Comparison of ENCODE assay signal across 10 cellular contexts in genomic region chr2:25257032-25257455, GRCh38.
DNase-seq lines count a peak whose midpoint lies in the region; ATAC-seq and TF ChIP-seq lines count a peak whose summit lies in the region.
"Had no signal": no experiment of that assay in that cellular context is flagged by ENCODE, and none has a peak within 500 bp of the region (broad histone marks: within the 10 kb centered on the region; RNA-seq: fewer than 3 reads in every experiment).

No MANE protein-coding gene starts in this region.

- WGBS in upper lobe of left lung, 2 donors = 53 to 59% methylated on average over 6 to 7 of the region's 7 CpGs

- no peaks in the 10 kb centered on the region for H3K27me3 Mint-ChIP-seq in activated T-cell treated with anti-CD3 and anti-CD28 coated beads, Interleukin-2, amount 50 U/mL, for 4 hours (ENCODE audit: low read depth)

- H3K36me3 ChIP-seq in muscle layer of colon (ENCODE audit: insufficient read depth, low read length) = peaks cover 19% of the 10 kb centered on the region
- peaks cover 0 to 5% (median 0%) of the 10 kb centered on the region in 4 donors for H3K36me3 ChIP-seq in upper lobe of left lung

- no peak for TF ChIP-seq EP300 in upper lobe of left lung (IDR thresholded peaks at IDR 0.05)

- POLR2A ChIA-PET in AG04450 (lab: Yijun Ruan, JAX) = interaction anchor here (0.6 kb wide), 1 partner anchor 21 kb away, joined by 5 read pairs; no protein-coding TSS in a partner anchor

- CTCF ChIA-PET in AG04450 (lab: Charles Lee) = no interaction called here

- peak; percentile 43 for DNase-seq in AG04450 (ENCODE audit: low read depth, low spot score)
- peak; percentile 15 for DNase-seq in M059J (ENCODE audit: low read depth)
- no peak for DNase-seq in activated T-cell treated with anti-CD3 and anti-CD28 coated beads for 4 hours
- DNase-seq in foreskin keratinocyte = no peak
- no peak for DNase-seq in activated T-cell treated with anti-CD3 and anti-CD28 coated beads, Interleukin-2, amount 50 U/mL, for 4 hours
- no peak for DNase-seq in upper lobe of left lung
- DNase-seq: activated gamma-delta T cell treated with Interleukin-2 at 50 U/mL for 16 hours, Calu3 had no signal

- H3K4me1 ChIP-seq in muscle layer of colon (ENCODE audit: insufficient read depth, low read length) = peaks cover 30% of the 10 kb centered on the region
- no peaks in the 10 kb centered on the region for H3K4me1 ChIP-seq in foreskin keratinocyte
- peaks cover 5 to 16% (median 10%) of the 10 kb centered on the region in 4 donors for H3K4me1 ChIP-seq in upper lobe of left lung

- no peak for TF ChIP-seq POLR2A in upper lobe of left lung (IDR thresholded peaks at IDR 0.05)

- TF ChIP-seq CTCF in AG04450 (IDR thresholded peaks at IDR 0.05; ENCODE audit: low read depth, low read length) = no peak
- TF ChIP-seq CTCF in foreskin keratinocyte (conservative IDR thresholded peaks at IDR 0.05) = no peak
- TF ChIP-seq CTCF in upper lobe of left lung (IDR thresholded peaks at IDR 0.05) = no peak

- peaks cover 24% of the 10 kb centered on the region for H3K4me1 Mint-ChIP-seq in activated T-cell treated with anti-CD3 and anti-CD28 coated beads, Interleukin-2, amount 50 U/mL, for 4 hours (ENCODE audit: low read depth)

- H3K9ac ChIP-seq in muscle layer of colon (ENCODE audit: low read length) = peak overlapping the region; percentile 11

- H3K9me3 ChIP-seq in AG04450 (ENCODE audit: control insufficient read depth, insufficient read depth, low read length) (no peaks in the 10 kb centered on the region), muscle layer of colon (ENCODE audit: low read length) (no peaks in the 10 kb centered on the region), upper lobe of left lung (no peaks in the 10 kb centered on the region)

- H3K27me3 ChIP-seq in AG04450 (ENCODE audit: control insufficient read depth, insufficient read depth, low read length) (no peaks in the 10 kb centered on the region), muscle layer of colon (ENCODE audit: control insufficient read depth in 1 of 2, insufficient read depth in 2 of 2, low read length in 2 of 2) (no peaks in the 10 kb centered on the region), foreskin keratinocyte (no peaks in the 10 kb centered on the region), upper lobe of left lung (no peaks in the 10 kb centered on the region)

- H3K4me3 ChIP-seq in AG04450 (ENCODE audit: low read depth, low read length) = no peak overlapping the region
- peak overlapping the region in 1 of 2 donors; percentile 11 for H3K4me3 ChIP-seq in muscle layer of colon (ENCODE audit: low read depth in 1 of 2, low read length in 2 of 2)
- H3K4me3 ChIP-seq in upper lobe of left lung = no peak overlapping the region

- peaks cover 30% of the 10 kb centered on the region for H3K36me3 Mint-ChIP-seq in activated T-cell treated with anti-CD3 and anti-CD28 coated beads, Interleukin-2, amount 50 U/mL, for 4 hours (ENCODE audit: insufficient read depth)

- ATAC-seq in foreskin keratinocyte (no peak), upper lobe of left lung (ENCODE audit: low FRiP score in 2 of 2) (no peak)
- ATAC-seq in activated T-cell treated with anti-CD3 and anti-CD28 coated beads, Interleukin-2, amount 50 U/mL, for 4 hours = no peak

- H3K9me3 Mint-ChIP-seq in activated T-cell treated with anti-CD3 and anti-CD28 coated beads, Interleukin-2, amount 50 U/mL, for 4 hours = no peaks in the 10 kb centered on the region

- no peak overlapping the region for H3K4me3 Mint-ChIP-seq in activated T-cell treated with anti-CD3 and anti-CD28 coated beads, Interleukin-2, amount 50 U/mL, for 4 hours

- H3K27ac ChIP-seq in AG04450 (ENCODE audit: low read depth, low read length) (no peak overlapping the region), cingulate gyrus (ENCODE audit: low read depth, low read length) (peak overlapping the region; percentile 89), muscle layer of colon (ENCODE audit: low read depth, low read length) (peak overlapping the region; percentile 42), foreskin keratinocyte (no peak overlapping the region), upper lobe of left lung (no peak overlapping the region)

Comparison
In these comparisons a context has a peak if more than half of its experiments do, and no peak if none do; other contexts are left out.
1. DNase-seq: peak in AG04450 (single experiment) and M059J (single experiment); none in activated T-cell treated with anti-CD3 and anti-CD28 coated beads for 4 hours (single experiment), foreskin keratinocyte (0 of 2), activated T-cell treated with anti-CD3 and anti-CD28 coated beads, Interleukin-2, amount 50 U/mL, for 4 hours (single experiment) and upper lobe of left lung (0 of 2).
2. H3K27ac ChIP-seq: peak in cingulate gyrus (single experiment) and muscle layer of colon (single experiment); none in AG04450 (single experiment), foreskin keratinocyte (single experiment) and upper lobe of left lung (0 of 4).